In the genomic region with DNA sequence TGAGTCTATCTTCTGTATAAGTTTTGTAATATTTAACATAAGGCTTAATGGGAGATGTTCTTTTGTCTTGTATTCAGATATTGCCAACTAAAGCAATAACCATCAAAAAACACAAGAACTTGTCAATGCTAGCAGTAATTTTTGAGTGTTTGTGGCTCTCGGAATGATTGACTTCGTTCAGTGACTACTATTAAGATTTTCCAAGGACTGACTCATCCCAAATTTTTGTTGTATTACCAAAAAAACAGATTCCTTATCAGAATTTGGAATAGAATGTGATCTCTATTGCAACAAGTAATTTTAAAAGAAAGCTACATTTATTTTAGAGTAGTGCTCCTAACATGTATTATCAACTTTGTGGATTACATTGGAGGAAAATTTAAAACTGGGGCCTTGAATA, we compare ENCODE assay signal across 22 cellular contexts. TPM values are rescaled to one million over a fixed set of nuclear protein-coding genes. Genes with fewer than 3 reads are reported as not detected.
A peak's percentile ranks its signal among the peaks of the same experiment; 100 is the strongest.
DNase-seq lines count a peak whose midpoint lies in the region; ATAC-seq and TF ChIP-seq lines count a peak whose summit lies in the region.
"Had no signal": no experiment of that assay in that cellular context is flagged by ENCODE, and none has a peak within 500 bp of the region (broad histone marks: within the 10 kb centered on the region; RNA-seq: fewer than 3 reads in every experiment).

No MANE protein-coding gene starts in this region.

- H3K36me3 ChIP-seq in ACC112 (ENCODE audit: insufficient read depth, low read length): peaks cover 50% of the 10 kb centered on the region
- H3K36me3 ChIP-seq in CD4-positive, alpha-beta memory T cell (ENCODE audit: insufficient read depth, low read length): peaks cover 57% of the 10 kb centered on the region

- peaks cover 32% of the 10 kb centered on the region for H3K79me2 ChIP-seq in ACC112 (ENCODE audit: control insufficient read depth, insufficient read depth, low read length, unreplicated experiment)

- H3K27ac ChIP-seq in ACC112 (ENCODE audit: low read depth, low read length): peak overlapping the region; percentile 69
- H3K27ac ChIP-seq in CD4-positive, alpha-beta memory T cell (ENCODE audit: low read depth, low read length): peak overlapping the region; percentile 10
- H3K27ac ChIP-seq: dorsolateral prefrontal cortex, left lung, testis had no signal

- no peaks in the 10 kb centered on the region for H3K27me3 Mint-ChIP-seq in CD4-positive, alpha-beta memory T cell
- H3K27me3 Mint-ChIP-seq: CD4-positive, alpha-beta T cell had no signal

- no peak for DNase-seq in CD4-positive, alpha-beta memory T cell
- DNase-seq in fibroblast of peridontal ligament (ENCODE audit: extremely low read depth) (peak; percentile 33), NCI-H345 (lab: John Stamatoyannopoulos, UW) (no peak), left ventricle myocardium superior (no peak)
- DNase-seq: activated effector memory CD4-positive, alpha-beta T cell treated with Interleukin-2 at 50 U/mL for 16 hours; anterior cingulate cortex; CD4-positive, alpha-beta T cell; central memory CD4-positive, alpha-beta T cell; dorsolateral prefrontal cortex; foreskin fibroblast; GDM1; H7; immature natural killer cell; left lung; NCI-H1436; NCI-H524 treated with DMSO at 0.1 percent for 48 hours; RPMI8226; testis had no signal

- POLR2A ChIA-PET in CD4-positive, alpha-beta memory T cell (lab: Charles Lee; ENCODE audit: partially characterized antibody): interaction anchor here (0.6 to 13.4 kb wide), 3 partner anchors 9 to 116 kb away, joined by 3 to 602 read pairs (median 25); a partner anchor contains a TSS

- intact Hi-C loops in CD4-positive, alpha-beta memory T cell (cut with micrococcal nuclease): no loop called here
- intact Hi-C loops in left ventricle myocardium superior (cut with micrococcal nuclease): no loop called here

- H3K27me3 ChIP-seq in ACC112 (ENCODE audit: insufficient read depth, low read length): no peaks in the 10 kb centered on the region
- no peaks in the 10 kb centered on the region for H3K27me3 ChIP-seq in CD4-positive, alpha-beta memory T cell (ENCODE audit: insufficient read depth, low read length)
- H3K27me3 ChIP-seq: dorsolateral prefrontal cortex, left lung, testis had no signal

- no peaks in the 10 kb centered on the region for H3K9me3 Mint-ChIP-seq in CD4-positive, alpha-beta memory T cell
- H3K9me3 Mint-ChIP-seq: CD4-positive, alpha-beta T cell; immature natural killer cell had no signal

- ATAC-seq in SK-N-SH treated with all-trans-retinoic acid at 6 μM for 48 hours (no peak), GM18517 (IDR thresholded peaks at IDR 0.05; ENCODE audit: unreplicated experiment) (no peak), left ventricle myocardium superior (no peak)
- ATAC-seq: activated CD4-positive, CD25-positive, alpha-beta regulatory T cell treated with anti-CD3 and anti-CD28 coated beads, Interleukin-2, amount 50 U/mL, for 24 hours; left lung had no signal

- peaks cover 40 to 76% (median 58%) of the 10 kb centered on the region in 4 donors for H3K4me1 Mint-ChIP-seq in CD4-positive, alpha-beta memory T cell

- CTCF ChIA-PET in CD4-positive, alpha-beta memory T cell (lab: Charles Lee; ENCODE audit: partially characterized antibody): interaction anchor here (0.8 to 2.6 kb wide), 6 partner anchors 11 to 119 kb away, joined by 3 to 11 read pairs (median 3); no protein-coding TSS in a partner anchor

- peaks cover 85% of the 10 kb centered on the region for H3K4me1 ChIP-seq in ACC112 (ENCODE audit: control insufficient read depth, insufficient read depth, low read length, unreplicated experiment)
- peaks cover 70% of the 10 kb centered on the region for H3K4me1 ChIP-seq in CD4-positive, alpha-beta memory T cell (ENCODE audit: insufficient read depth, low read length)

- H3K36me3 Mint-ChIP-seq in CD4-positive, alpha-beta memory T cell: peaks cover 48 to 65% of the 10 kb centered on the region in 2 donors

- H3K9me3 ChIP-seq in CD4-positive, alpha-beta memory T cell (ENCODE audit: control insufficient read depth in 1 of 2, low read length in 2 of 2): no peaks in the 10 kb centered on the region
- H3K9me3 ChIP-seq: left lung, testis had no signal

- peak overlapping the region; percentile 20 to 78 (median 36) for H3K27ac Mint-ChIP-seq in CD4-positive, alpha-beta memory T cell
- H3K27ac Mint-ChIP-seq: CD4-positive, alpha-beta T cell had no signal

- peak overlapping the region; percentile 8 for H3K4me3 ChIP-seq in ACC112 (ENCODE audit: low read depth, low read length)
- H3K4me3 ChIP-seq in CD4-positive, alpha-beta memory T cell (ENCODE audit: low read length in 2 of 2): no peak overlapping the region
- H3K4me3 ChIP-seq: dorsolateral prefrontal cortex, left lung, testis had no signal

- H3K4me3 Mint-ChIP-seq in CD4-positive, alpha-beta memory T cell: no peak overlapping the region
- H3K4me3 Mint-ChIP-seq: CD4-positive, alpha-beta T cell; immature natural killer cell had no signal

- H2AFZ ChIP-seq in ACC112 (ENCODE audit: low read length, unreplicated experiment): no peak overlapping the region

TF ChIP-seq in SK-N-SH treated with all-trans-retinoic acid at 6 μM for 48 hours, 23 proteins besides CTCF, POLR2A, EP300 and RAD21:
- 0 out of 2 replicates have a peak, but pooled peaks have one; percentile 18 for TF ChIP-seq ISL1 (CRISPR knock-in tag; IDR thresholded peaks at IDR 0.05)
- TF ChIP-seq OSR1 (CRISPR knock-in tag; IDR thresholded peaks at IDR 0.05): no peak

RNA-seq across cellular contexts. Expression of a gene that starts 8.1 kb away (rescaled TPM):
- total RNA-seq in CD4-positive, alpha-beta memory T cell: 100 to 1,000 TPM; 107 to 111 TPM
- 10 to 100 TPM; 14.6 to 22.4 TPM for polyA plus RNA-seq in CD4-positive, alpha-beta memory T cell
- 7.1 TPM for total RNA-seq in left ventricle myocardium superior

Comparison
In these comparisons a context has a peak if more than half of its experiments do, and no peak if none do; other contexts are left out.
1. RNA of a gene that starts 8.1 kb away (total RNA-seq): 107 to 111 TPM in CD4-positive, alpha-beta memory T cell; 7.1 TPM in left ventricle myocardium superior (single experiment); every median in the first group is over 10 times any median in the second.